ENCODE assay signal across 13 cellular contexts in genomic region chr1:193216920-193217319, GRCh38. TPM values are rescaled to one million over a fixed set of nuclear protein-coding genes. Genes with fewer than 3 reads are reported as not detected.
DNase-seq lines count a peak whose midpoint lies in the region; ATAC-seq lines count a peak whose summit lies in the region.
"Had no signal": no experiment of that assay in that cellular context is flagged by ENCODE, and none has a peak within 500 bp of the region (broad histone marks: within the 10 kb centered on the region; RNA-seq: fewer than 3 reads in every experiment).

No MANE protein-coding gene starts in this region.

- DNase-seq in dermis blood vessel endothelial cell (peak; percentile 86), lung microvascular endothelial cell (ENCODE audit: low read depth in 2 of 2) (peak; percentile 56 to 60), KG1 (lab: John Stamatoyannopoulos, UW) (no peak), C1 segment of cervical spinal cord (lab: John Stamatoyannopoulos, UW) (no peak)
- DNase-seq: activated T-cell treated with anti-CD3 and anti-CD28 coated beads, Interleukin-2, amount 50 U/mL, for 4 hours; cortex of kidney; naive B cell; NCI-H1417 treated with DMSO at 0.1 percent for 48 hours; right lobe of liver had no signal

- peak; percentile 54 for ATAC-seq in GM19025 (IDR thresholded peaks at IDR 0.05; ENCODE audit: low read depth, unreplicated experiment)
- ATAC-seq in HG03039 (IDR thresholded peaks at IDR 0.05; ENCODE audit: unreplicated experiment) = peak; percentile 55
- ATAC-seq in HG03196 (IDR thresholded peaks at IDR 0.05; ENCODE audit: unreplicated experiment) = no peak
- ATAC-seq: activated T-cell treated with anti-CD3 and anti-CD28 coated beads, Interleukin-2, amount 50 U/mL, for 4 hours; right lobe of liver had no signal

RNA-seq across cellular contexts. Expression of gene B3GALT2, which starts 30.5 kb away (rescaled TPM):
- total RNA-seq in dermis blood vessel endothelial cell (2.9 and 4.4 TPM in 2 replicates), lung microvascular endothelial cell (3.7 and 5.0 TPM in 2 replicates)
- total RNA-seq: kidney epithelial cell had no signal

Comparison
In these comparisons a context has a peak if more than half of its experiments do, and no peak if none do; other contexts are left out.
1. DNase-seq: peak in dermis blood vessel endothelial cell (single experiment) and lung microvascular endothelial cell (2 of 2); none in KG1 (single experiment) and C1 segment of cervical spinal cord (0 of 14).